In the genomic region with DNA sequence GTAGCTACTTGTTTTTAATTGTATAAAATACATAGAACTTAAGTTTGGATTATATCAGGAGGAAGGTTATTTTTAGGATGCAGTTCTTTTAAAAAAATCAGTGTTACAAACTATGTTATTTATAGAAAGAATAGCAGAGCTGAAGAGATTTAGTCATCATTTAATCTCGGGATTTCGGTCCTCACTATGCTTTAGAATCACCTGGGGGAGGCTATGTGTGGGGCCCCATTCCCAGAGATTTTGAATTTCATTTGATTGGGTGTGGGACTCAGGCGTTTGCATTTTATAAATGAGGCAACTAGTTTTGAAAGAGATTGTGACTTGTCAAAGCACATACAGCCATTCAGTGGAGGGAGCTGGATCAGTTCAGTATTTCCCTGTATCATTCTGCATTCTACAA, we compare ENCODE assay signal across 25 cellular contexts.
"Had no signal": no experiment of that assay in that cellular context is flagged by ENCODE, and none has a peak within 500 bp of the region (broad histone marks: within the 10 kb centered on the region; RNA-seq: fewer than 3 reads in every experiment).

No MANE protein-coding gene starts in this region.

- H3K27me3 ChIP-seq: adrenal gland, breast epithelium, Peyer's patch had no signal

- ATAC-seq: activated T-helper 17 cell treated with anti-CD3 and anti-CD28 coated beads, Interleukin-2, amount 50 U/mL, for 72 hours had no signal

- H3K4me3 ChIP-seq: adrenal gland, breast epithelium, Peyer's patch had no signal

- H3K27ac ChIP-seq: adrenal gland, breast epithelium, KMS-11, Peyer's patch, RWPE1 had no signal

- H3K9me3 ChIP-seq: breast epithelium, Peyer's patch had no signal

- H3K4me1 ChIP-seq: adrenal gland, breast epithelium, Peyer's patch had no signal

- DNase-seq: activated B cell treated with CpG ODN at 0.5 μM for 24 hours; activated CD4-positive, alpha-beta memory T cell treated with anti-CD3 and anti-CD28 coated beads for 36 hours; activated CD4-positive, alpha-beta T cell treated with anti-CD3 and anti-CD28 coated beads, Interleukin-2, amount 10 ng/mL, durations not matched to agents 7 days and 5 days; activated CD8-positive, alpha-beta memory T cell treated with anti-CD3 and anti-CD28 coated beads for 24 hours; activated gamma-delta T cell; activated naive CD4-positive, alpha-beta T cell treated with anti-CD3 and anti-CD28 coated beads, Interleukin-2, amount 50 U/mL, for 16 hours; activated naive CD8-positive, alpha-beta T cell treated with anti-CD3 and anti-CD28 coated beads, Interleukin-2, amount 10 ng/mL, durations not matched to agents 7 days and 5 days; activated T-cell treated with anti-CD3 and anti-CD28 coated beads for 4 hours; activated T-cell treated with anti-CD3 and anti-CD28 coated beads, Interleukin-2, amount 50 U/mL, for 48 hours; adrenal gland; anterior cingulate cortex; NCI-H1105; NCI-H1436; NCI-H1694 treated with DMSO at 0.1 percent for 48 hours; NCI-H2029 treated with DMSO at 0.1 percent for 48 hours; NCI-H510A treated with DMSO at 0.1 percent for 48 hours; NCI-H69; Peyer's patch; SHP77 treated with DMSO at 0.1 percent for 48 hours; T-helper 2 cell; T1000 had no signal
